In the genomic region with DNA sequence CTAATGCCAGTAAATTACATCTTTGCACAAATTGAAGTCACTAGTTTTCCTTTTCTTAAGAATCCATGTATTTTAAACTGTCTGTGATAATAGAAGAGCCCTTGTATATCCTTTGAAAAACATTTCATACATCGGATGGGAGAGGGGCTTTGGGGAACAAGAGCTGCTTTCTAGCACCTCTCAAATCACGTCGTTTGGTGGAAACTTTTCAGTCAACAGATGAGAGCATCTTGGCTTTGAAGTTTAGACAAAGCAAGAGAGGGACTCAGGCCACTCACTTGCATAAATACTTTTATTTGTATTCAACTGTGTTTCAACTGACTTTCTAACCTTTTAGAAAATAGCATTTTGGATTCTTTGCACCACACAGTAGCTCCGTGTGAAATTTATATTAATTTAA, we compare ENCODE assay signal across 1 cellular context.
TF ChIP-seq lines count a peak whose summit lies in the region.

No MANE protein-coding gene starts in this region.

TF ChIP-seq in GM23338, 12 proteins besides CTCF, POLR2A, EP300 and RAD21 (continued from another document):
- no peak for TF ChIP-seq POLR2AphosphoS5 (IDR thresholded peaks at IDR 0.05; ENCODE audit: low read depth)
- TF ChIP-seq JUNB (IDR thresholded peaks at IDR 0.05; ENCODE audit: unreplicated experiment): no peak
- TF ChIP-seq, protein P1, sequence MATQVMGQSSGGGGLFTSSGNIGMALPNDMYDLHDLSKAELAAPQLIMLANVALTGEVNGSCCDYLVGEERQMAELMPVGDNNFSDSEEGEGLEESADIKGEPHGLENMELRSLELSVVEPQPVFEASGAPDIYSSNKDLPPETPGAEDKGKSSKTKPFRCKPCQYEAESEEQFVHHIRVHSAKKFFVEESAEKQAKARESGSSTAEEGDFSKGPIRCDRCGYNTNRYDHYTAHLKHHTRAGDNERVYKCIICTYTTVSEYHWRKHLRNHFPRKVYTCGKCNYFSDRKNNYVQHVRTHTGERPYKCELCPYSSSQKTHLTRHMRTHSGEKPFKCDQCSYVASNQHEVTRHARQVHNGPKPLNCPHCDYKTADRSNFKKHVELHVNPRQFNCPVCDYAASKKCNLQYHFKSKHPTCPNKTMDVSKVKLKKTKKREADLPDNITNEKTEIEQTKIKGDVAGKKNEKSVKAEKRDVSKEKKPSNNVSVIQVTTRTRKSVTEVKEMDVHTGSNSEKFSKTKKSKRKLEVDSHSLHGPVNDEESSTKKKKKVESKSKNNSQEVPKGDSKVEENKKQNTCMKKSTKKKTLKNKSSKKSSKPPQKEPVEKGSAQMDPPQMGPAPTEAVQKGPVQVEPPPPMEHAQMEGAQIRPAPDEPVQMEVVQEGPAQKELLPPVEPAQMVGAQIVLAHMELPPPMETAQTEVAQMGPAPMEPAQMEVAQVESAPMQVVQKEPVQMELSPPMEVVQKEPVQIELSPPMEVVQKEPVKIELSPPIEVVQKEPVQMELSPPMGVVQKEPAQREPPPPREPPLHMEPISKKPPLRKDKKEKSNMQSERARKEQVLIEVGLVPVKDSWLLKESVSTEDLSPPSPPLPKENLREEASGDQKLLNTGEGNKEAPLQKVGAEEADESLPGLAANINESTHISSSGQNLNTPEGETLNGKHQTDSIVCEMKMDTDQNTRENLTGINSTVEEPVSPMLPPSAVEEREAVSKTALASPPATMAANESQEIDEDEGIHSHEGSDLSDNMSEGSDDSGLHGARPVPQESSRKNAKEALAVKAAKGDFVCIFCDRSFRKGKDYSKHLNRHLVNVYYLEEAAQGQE (IDR thresholded peaks at IDR 0.05; ENCODE audit: unreplicated experiment): no peak
- TF ChIP-seq EZH2phosphoT487 (IDR thresholded peaks at IDR 0.05; ENCODE audit: unreplicated experiment): no peak
- TF ChIP-seq, protein P2, sequence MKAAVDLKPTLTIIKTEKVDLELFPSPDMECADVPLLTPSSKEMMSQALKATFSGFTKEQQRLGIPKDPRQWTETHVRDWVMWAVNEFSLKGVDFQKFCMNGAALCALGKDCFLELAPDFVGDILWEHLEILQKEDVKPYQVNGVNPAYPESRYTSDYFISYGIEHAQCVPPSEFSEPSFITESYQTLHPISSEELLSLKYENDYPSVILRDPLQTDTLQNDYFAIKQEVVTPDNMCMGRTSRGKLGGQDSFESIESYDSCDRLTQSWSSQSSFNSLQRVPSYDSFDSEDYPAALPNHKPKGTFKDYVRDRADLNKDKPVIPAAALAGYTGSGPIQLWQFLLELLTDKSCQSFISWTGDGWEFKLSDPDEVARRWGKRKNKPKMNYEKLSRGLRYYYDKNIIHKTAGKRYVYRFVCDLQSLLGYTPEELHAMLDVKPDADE (IDR thresholded peaks at IDR 0.05): no peak
TF ChIP-seq in GM23338: peak in this region for 0.
